ENCODE assay signal across 29 cellular contexts in genomic region chr12:60162988-60163720, GRCh38.
DNase-seq lines count a peak whose midpoint lies in the region; ATAC-seq and TF ChIP-seq lines count a peak whose summit lies in the region.
"Had no signal": no experiment of that assay in that cellular context is flagged by ENCODE, and none has a peak within 500 bp of the region (broad histone marks: within the 10 kb centered on the region; RNA-seq: fewer than 3 reads in every experiment).

No MANE protein-coding gene starts in this region.

- H3K4me3 Mint-ChIP-seq in progenitor cell of endocrine pancreas (ENCODE audit: low read depth) = no peak overlapping the region
- H3K4me3 Mint-ChIP-seq: activated B cell treated with CpG ODN at 0.5 μM for 24 hours; activated naive CD8-positive, alpha-beta T cell treated with anti-CD3 and anti-CD28 coated beads for 36 hours; activated T-cell treated with anti-CD3 and anti-CD28 coated beads, Interleukin-2, amount 50 U/mL, for 24 hours had no signal

- peak; percentile 56 for DNase-seq in NCI-H146 (lab: John Stamatoyannopoulos, UW)
- DNase-seq in RPMI7951 (ENCODE audit: low read depth) = peak; percentile 40
- no peak for DNase-seq in fibroblast of lung (ENCODE audit: low read depth in 2 of 2)
- peak; percentile 35 for DNase-seq in testis
- no peak for DNase-seq in Ammon's horn (ENCODE audit: low spot score)
- no peak for DNase-seq in progenitor cell of endocrine pancreas (ENCODE audit: low spot score, unreplicated experiment)
- DNase-seq: activated B cell treated with CpG ODN at 0.5 μM for 24 hours; activated CD4-positive, alpha-beta T cell treated with anti-CD3 and anti-CD28 coated beads, Interleukin-2, amount 50 U/mL, for 1 hour; activated gamma-delta T cell; activated naive CD8-positive, alpha-beta T cell treated with anti-CD3 and anti-CD28 coated beads for 36 hours; activated T-cell treated with anti-CD3 and anti-CD28 coated beads, Interleukin-2, amount 50 U/mL, for 24 hours; anterior cingulate cortex; DMS53; dorsolateral prefrontal cortex; gastrocnemius medialis; KG1; left colon; NCI-H1417; NCI-H2081; NCI-H748 treated with DMSO at 0.1 percent for 48 hours; small intestine; stimulated activated naive CD8-positive, alpha-beta T cell treated with anti-CD3 and anti-CD28 coated beads, Interleukin-15, Interleukin-2, amounts not matched to agents 100 U/mL and 50 U/mL, for 24 hours had no signal

- H3K4me2 ChIP-seq in fibroblast of lung (ENCODE audit: extremely low read depth, insufficient read depth, low read length) = no peak overlapping the region
- H3K4me2 ChIP-seq: BLaER1 treated with 17β-estradiol and CSF1 and Interleukin-3, amounts not matched to agents 10 nM and 100 nM had no signal

- H3K4me1 ChIP-seq in fibroblast of lung (ENCODE audit: control insufficient read depth, extremely low read depth, insufficient read depth, low read length) (no peaks in the 10 kb centered on the region), testis (no peaks in the 10 kb centered on the region)
- H3K4me1 ChIP-seq: BLaER1 treated with 17β-estradiol and CSF1 and Interleukin-3, amounts not matched to agents 10 nM and 100 nM; breast epithelium; gastrocnemius medialis; parathyroid adenoma; right atrium auricular region; SJSA1 had no signal

- TF ChIP-seq POLR2A in testis (IDR thresholded peaks at IDR 0.05) = no peak

- whole genome bisulfite sequencing in testis, 2 donors = 67 to 68% methylated on average over 8 to 13 of the region's 13 CpGs

- ATAC-seq in HG02885 (IDR thresholded peaks at IDR 0.05; ENCODE audit: poor library complexity, unreplicated experiment) = no peak
- ATAC-seq: gastrocnemius medialis; left colon; stimulated activated naive CD8-positive, alpha-beta T cell treated with anti-CD3 and anti-CD28 coated beads, Interleukin-15, Interleukin-2, amounts not matched to agents 100 U/mL and 50 U/mL, for 24 hours had no signal

- intact Hi-C loops in testis (cut with DNase I; ENCODE audit: low total_unique reads) = no loop called here

- H3K9me3 Mint-ChIP-seq in progenitor cell of endocrine pancreas (ENCODE audit: low read depth) = peaks cover 3% of the 10 kb centered on the region
- H3K9me3 Mint-ChIP-seq: activated naive CD8-positive, alpha-beta T cell treated with anti-CD3 and anti-CD28 coated beads for 36 hours; activated T-cell treated with anti-CD3 and anti-CD28 coated beads, Interleukin-2, amount 50 U/mL, for 24 hours had no signal

- H4K20me1 ChIP-seq in fibroblast of lung (ENCODE audit: control insufficient read depth, extremely low read depth, insufficient read depth, low read length) = no peaks in the 10 kb centered on the region
- H4K20me1 ChIP-seq: BLaER1 treated with 17β-estradiol and CSF1 and Interleukin-3, amounts not matched to agents 10 nM and 100 nM had no signal

- H3K9me3 ChIP-seq in fibroblast of lung (ENCODE audit: control insufficient read depth, insufficient read depth, low read depth, low read length) (no peaks in the 10 kb centered on the region), testis (no peaks in the 10 kb centered on the region)
- H3K9me3 ChIP-seq: BLaER1 treated with 17β-estradiol and CSF1 and Interleukin-3, amounts not matched to agents 10 nM and 100 nM; breast epithelium; gastrocnemius medialis; right atrium auricular region; SJSA1 had no signal

- no peak overlapping the region for H3K4me3 ChIP-seq in fibroblast of lung (replicated peaks in 1 of 4; ENCODE audit: control extremely low read depth in 1 of 4, insufficient read depth in 1 of 4, low read depth in 3 of 4, low read length in 4 of 4)
- H3K4me3 ChIP-seq in testis = no peak overlapping the region
- H3K4me3 ChIP-seq: BLaER1 treated with 17β-estradiol and CSF1 and Interleukin-3, amounts not matched to agents 10 nM and 100 nM; breast epithelium; dorsolateral prefrontal cortex; gastrocnemius medialis; right atrium auricular region; SJSA1 had no signal

- TF ChIP-seq CTCF in fibroblast of lung (conservative IDR thresholded peaks at IDR 0.05 in 1 of 2, IDR thresholded peaks at IDR 0.05 in 1 of 2; ENCODE audit: low read depth in 1 of 2, low read length in 2 of 2) (no peak), testis (IDR thresholded peaks at IDR 0.05) (no peak), progenitor cell of endocrine pancreas (IDR thresholded peaks at IDR 0.05; ENCODE audit: unreplicated experiment) (no peak)

- no peak overlapping the region for H3K27ac ChIP-seq in fibroblast of lung (ENCODE audit: insufficient read depth, low read length)
- H3K27ac ChIP-seq in testis = no peak overlapping the region
- H3K27ac ChIP-seq: BLaER1 treated with 17β-estradiol and CSF1 and Interleukin-3, amounts not matched to agents 10 nM and 100 nM; breast epithelium; dorsolateral prefrontal cortex; gastrocnemius medialis; parathyroid adenoma; right atrium auricular region; RWPE1; SJSA1 had no signal

- H3K36me3 Mint-ChIP-seq in progenitor cell of endocrine pancreas (ENCODE audit: insufficient read depth) = no peaks in the 10 kb centered on the region
- H3K36me3 Mint-ChIP-seq: activated naive CD8-positive, alpha-beta T cell treated with anti-CD3 and anti-CD28 coated beads for 36 hours had no signal

- H3K27ac Mint-ChIP-seq in progenitor cell of endocrine pancreas = no peak overlapping the region
- H3K27ac Mint-ChIP-seq: activated B cell treated with CpG ODN at 0.5 μM for 24 hours; activated naive CD8-positive, alpha-beta T cell treated with anti-CD3 and anti-CD28 coated beads for 36 hours; activated T-cell treated with anti-CD3 and anti-CD28 coated beads, Interleukin-2, amount 50 U/mL, for 24 hours had no signal

- no peak overlapping the region for H3K9ac ChIP-seq in fibroblast of lung (ENCODE audit: insufficient read depth, low read length)
- H3K9ac ChIP-seq: BLaER1 treated with 17β-estradiol and CSF1 and Interleukin-3, amounts not matched to agents 10 nM and 100 nM; parathyroid adenoma had no signal

- H2AFZ ChIP-seq in fibroblast of lung (ENCODE audit: low read length) = peak overlapping the region; percentile 23
- H2AFZ ChIP-seq: parathyroid adenoma had no signal

- no peaks in the 10 kb centered on the region for H3K36me3 ChIP-seq in fibroblast of lung (ENCODE audit: control insufficient read depth, insufficient read depth, low read length)
- no peaks in the 10 kb centered on the region for H3K36me3 ChIP-seq in testis (ENCODE audit: low read depth, missing control alignments)
- H3K36me3 ChIP-seq: BLaER1 treated with 17β-estradiol and CSF1 and Interleukin-3, amounts not matched to agents 10 nM and 100 nM; breast epithelium; gastrocnemius medialis; right atrium auricular region; SJSA1 had no signal

- H3K27me3 Mint-ChIP-seq in progenitor cell of endocrine pancreas = no peaks in the 10 kb centered on the region
- H3K27me3 Mint-ChIP-seq: activated B cell treated with CpG ODN at 0.5 μM for 24 hours; activated naive CD8-positive, alpha-beta T cell treated with anti-CD3 and anti-CD28 coated beads for 36 hours; activated T-cell treated with anti-CD3 and anti-CD28 coated beads, Interleukin-2, amount 50 U/mL, for 24 hours had no signal

- H3K4me1 Mint-ChIP-seq in progenitor cell of endocrine pancreas (ENCODE audit: low read depth) = peaks cover under 1% of the 10 kb centered on the region
- H3K4me1 Mint-ChIP-seq: activated B cell treated with CpG ODN at 0.5 μM for 24 hours; activated naive CD8-positive, alpha-beta T cell treated with anti-CD3 and anti-CD28 coated beads for 36 hours had no signal

- no peaks in the 10 kb centered on the region for H3K27me3 ChIP-seq in fibroblast of lung (ENCODE audit: control insufficient read depth, insufficient read depth, low read length)
- H3K27me3 ChIP-seq in testis = no peaks in the 10 kb centered on the region
- H3K27me3 ChIP-seq: BLaER1 treated with 17β-estradiol and CSF1 and Interleukin-3, amounts not matched to agents 10 nM and 100 nM; breast epithelium; dorsolateral prefrontal cortex; gastrocnemius medialis; right atrium auricular region; SJSA1 had no signal

- H3K79me2 ChIP-seq in fibroblast of lung (ENCODE audit: control insufficient read depth, insufficient read depth, low read length) = no peaks in the 10 kb centered on the region
- H3K79me2 ChIP-seq: parathyroid adenoma had no signal

Comparison
In these comparisons a context has a peak if more than half of its experiments do, and no peak if none do; other contexts are left out.
1. DNase-seq: peak in NCI-H146 (single experiment), RPMI7951 (single experiment) and testis (single experiment); none in fibroblast of lung (0 of 2), Ammon's horn (single experiment) and progenitor cell of endocrine pancreas (single experiment).